In genomic region chr3:141414800-141415462, GRCh38 we compare ENCODE assay signal across 9 cellular contexts. TPM values are rescaled to one million over a fixed set of nuclear protein-coding genes. Genes with fewer than 3 reads are reported as not detected.
DNase-seq lines count a peak whose midpoint lies in the region; ATAC-seq, FAIRE-seq and TF ChIP-seq lines count a peak whose summit lies in the region.
"Had no signal": no experiment of that assay in that cellular context is flagged by ENCODE, and none has a peak within 500 bp of the region (broad histone marks: within the 10 kb centered on the region; RNA-seq: fewer than 3 reads in every experiment).

No MANE protein-coding gene starts in this region.

- H3K9ac ChIP-seq in kidney (ENCODE audit: low read length in 2 of 2), result no peak overlapping the region

- no peaks in the 10 kb centered on the region for H3K9me3 Mint-ChIP-seq in activated naive CD8-positive, alpha-beta T cell treated with anti-CD3 and anti-CD28 coated beads, Interleukin-2, amount 50 U/mL, for 24 hours

- H3K27ac Mint-ChIP-seq in activated naive CD8-positive, alpha-beta T cell treated with anti-CD3 and anti-CD28 coated beads, Interleukin-2, amount 50 U/mL, for 24 hours, result peak overlapping the region; percentile 92

- no peaks in the 10 kb centered on the region for H3K9me3 ChIP-seq in heart left ventricle
- H3K9me3 ChIP-seq in kidney (ENCODE audit: control insufficient read depth in 1 of 2, low read length in 2 of 2), result no peaks in the 10 kb centered on the region
- no peaks in the 10 kb centered on the region for H3K9me3 ChIP-seq in tibial nerve

- TF ChIP-seq CTCF in heart left ventricle (IDR thresholded peaks at IDR 0.05) (no peak), kidney (IDR thresholded peaks at IDR 0.05; ENCODE audit: borderline replicate concordance, extremely low read depth, insufficient read depth) (no peak), tibial nerve (IDR thresholded peaks at IDR 0.05) (no peak)

- H3K36me3 ChIP-seq in heart left ventricle (peaks cover 0 to 66% (median 46%) of the 10 kb centered on the region in 9 donors), kidney (ENCODE audit: control insufficient read depth in 1 of 2, insufficient read depth in 2 of 2, low read length in 2 of 2) (peaks cover 13 to 24% of the 10 kb centered on the region in 2 donors), tibial nerve (peaks cover 0 to 28% (median 0%) of the 10 kb centered on the region in 3 donors), H7 (replicated peaks; ENCODE audit: control insufficient read depth, insufficient read depth, low read length) (no peaks in the 10 kb centered on the region)

- no peaks in the 10 kb centered on the region for H3K27me3 Mint-ChIP-seq in activated naive CD8-positive, alpha-beta T cell treated with anti-CD3 and anti-CD28 coated beads, Interleukin-2, amount 50 U/mL, for 24 hours

- intact Hi-C loops in heart left ventricle (cut with DNase I), result loop anchor here in 1 of 10 donors (5.0 kb wide), 1 partner anchor 32 kb away; no protein-coding TSS in a partner anchor
- intact Hi-C loops in Right ventricle myocardium inferior (cut with DNase I), result no loop called here
- intact Hi-C loops in kidney (cut with DNase I), result no loop called here

- no peak for FAIRE-seq in kidney (lab: Jason Lieb, UNC)

- no peak for TF ChIP-seq POLR2A in heart left ventricle (IDR thresholded peaks at IDR 0.05)
- no peak for TF ChIP-seq POLR2A in tibial nerve (IDR thresholded peaks at IDR 0.05)

- H3K27me3 ChIP-seq in heart left ventricle (no peaks in the 10 kb centered on the region), tibial nerve (no peaks in the 10 kb centered on the region), H7 (ENCODE audit: control insufficient read depth, insufficient read depth, low read length) (peaks cover 15% of the 10 kb centered on the region)

- no peak overlapping the region for H3K4me3 ChIP-seq in heart left ventricle
- no peak overlapping the region for H3K4me3 ChIP-seq in kidney (ENCODE audit: low read length in 2 of 2)
- no peak overlapping the region for H3K4me3 ChIP-seq in tibial nerve
- no peak overlapping the region for H3K4me3 ChIP-seq in H7 (ENCODE audit: insufficient read depth, low read depth, low read length)

- peak overlapping the region in 11 of 12 donors; percentile 93 to 99 (median 98) for H3K27ac ChIP-seq in heart left ventricle
- H3K27ac ChIP-seq in kidney (ENCODE audit: low read depth in 2 of 2, low read length in 2 of 2), result peak overlapping the region; percentile 12 to 52
- peak overlapping the region in 3 of 4 donors; percentile 87 to 99 (median 94) for H3K27ac ChIP-seq in tibial nerve

- H3K4me1 Mint-ChIP-seq in activated naive CD8-positive, alpha-beta T cell treated with anti-CD3 and anti-CD28 coated beads, Interleukin-2, amount 50 U/mL, for 24 hours, result peaks cover 66% of the 10 kb centered on the region

- H3K4me1 ChIP-seq in heart left ventricle (peaks cover 10 to 97% (median 89%) of the 10 kb centered on the region in 12 donors), kidney (ENCODE audit: control insufficient read depth in 1 of 2, insufficient read depth in 1 of 2, low read depth in 1 of 2, low read length in 2 of 2) (peaks cover 48% of the 10 kb centered on the region in 2 donors), tibial nerve (peaks cover 5 to 83% (median 46%) of the 10 kb centered on the region in 4 donors)

- no peak for TF ChIP-seq EP300 in tibial nerve (IDR thresholded peaks at IDR 0.05)

- H3K4me3 Mint-ChIP-seq in activated naive CD8-positive, alpha-beta T cell treated with anti-CD3 and anti-CD28 coated beads, Interleukin-2, amount 50 U/mL, for 24 hours, result peak overlapping the region; percentile 27

- no peak for ATAC-seq in heart left ventricle
- ATAC-seq in Right ventricle myocardium inferior, result no peak
- ATAC-seq in activated naive CD8-positive, alpha-beta T cell treated with anti-CD3 and anti-CD28 coated beads, Interleukin-2, amount 50 U/mL, for 24 hours, result peak; percentile 18
- ATAC-seq in GM18511 (IDR thresholded peaks at IDR 0.05; ENCODE audit: unreplicated experiment), result no peak
- no peak for ATAC-seq in GM19324 (IDR thresholded peaks at IDR 0.05; ENCODE audit: low FRiP score, unreplicated experiment)

- DNase-seq in heart left ventricle, result no peak
- DNase-seq in Right ventricle myocardium inferior (ENCODE audit: missing footprints), result no peak
- DNase-seq in activated naive CD8-positive, alpha-beta T cell treated with anti-CD3 and anti-CD28 coated beads, Interleukin-2, amount 50 U/mL, for 24 hours, result no peak
- no peak for DNase-seq in kidney
- DNase-seq in tibial nerve (ENCODE audit: low spot score in 2 of 2), result no peak
- DNase-seq in H7, result no peak
- DNase-seq: NCI-H1105 had no signal

- WGBS in heart left ventricle, 4 donors, result 92 to 95% (median 93%) methylated on average over 5 of the region's 5 CpGs
- 70 to 80% methylated on average over 5 of the region's 5 CpGs for WGBS in tibial nerve, 2 donors

- H3K36me3 Mint-ChIP-seq in activated naive CD8-positive, alpha-beta T cell treated with anti-CD3 and anti-CD28 coated beads, Interleukin-2, amount 50 U/mL, for 24 hours (ENCODE audit: low read depth), result peaks cover 15% of the 10 kb centered on the region

RNA-seq across cellular contexts. Expression of gene ZBTB38, which starts 46.6 kb away (rescaled TPM):
- total RNA-seq in heart left ventricle (100 to 1,000 TPM in 7 of 9 donors, 10 to 100 TPM in 2; 97.5 to 189 (median 128) TPM), Right ventricle myocardium inferior (102 TPM), kidney (113 TPM), tibial nerve (100 to 1,000 TPM; 121 to 171 (median 150) TPM)
- polyA plus RNA-seq in heart left ventricle (10 to 100 TPM; 15.5 to 88.1 TPM), kidney (ENCODE audit: insufficient read depth, low read depth, low replicate concordance) (8.6 TPM)
- total RNA-seq in H7 (2014; rRNA removed; shearing (Covaris generic)), result 6.7 and 9.5 TPM in 2 replicates

Comparison
In these comparisons a context has a peak if more than half of its experiments do, and no peak if none do; other contexts are left out.
1. H3K27ac ChIP-seq: peak in every context shown above with its lines; median percentile 98 in heart left ventricle; 94 in tibial nerve; 32 in kidney.